In the genomic region with DNA sequence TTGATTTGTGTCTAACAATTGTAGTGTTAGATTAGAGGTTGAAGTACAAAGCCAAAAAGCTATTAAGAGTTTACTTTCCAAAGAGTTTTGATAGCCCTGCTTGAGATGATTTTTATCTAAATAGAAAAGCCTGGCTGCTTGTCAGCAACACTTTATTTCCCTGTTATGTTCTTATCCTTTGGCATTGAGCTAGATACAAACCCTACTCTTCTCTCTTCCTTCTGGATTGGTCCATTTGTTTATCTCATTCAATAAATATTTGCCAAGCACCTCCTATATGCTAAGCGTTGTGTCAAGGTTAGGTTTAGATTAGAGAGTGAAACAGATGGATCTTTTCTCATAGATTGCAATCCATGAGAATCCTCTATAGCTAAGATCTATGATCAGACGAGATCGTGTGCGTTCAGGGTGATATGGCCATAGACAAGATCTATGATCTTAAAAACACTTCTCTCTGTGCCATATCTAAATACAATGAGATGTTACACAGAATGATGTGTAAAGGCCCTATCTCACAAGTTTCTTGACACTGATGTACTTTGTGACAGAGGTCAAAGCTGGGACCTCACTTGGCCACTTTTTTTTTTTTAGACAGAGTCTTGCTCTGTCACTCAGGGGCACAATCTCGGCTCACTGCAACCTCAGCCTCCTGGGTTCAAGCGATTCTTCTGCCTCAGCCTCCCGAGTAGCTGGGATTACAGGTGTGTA, we compare ENCODE assay signal across 29 cellular contexts. TPM values are rescaled to one million over a fixed set of nuclear protein-coding genes. Genes with fewer than 3 reads are reported as not detected.
DNase-seq lines count a peak whose midpoint lies in the region; ATAC-seq and TF ChIP-seq lines count a peak whose summit lies in the region.
"Had no signal": no experiment of that assay in that cellular context is flagged by ENCODE, and none has a peak within 500 bp of the region (broad histone marks: within the 10 kb centered on the region; RNA-seq: fewer than 3 reads in every experiment).

No MANE protein-coding gene starts in this region.

- DNase-seq in DMS53 (lab: John Stamatoyannopoulos, UW) (peak; percentile 17), DMS53 treated with DMSO at 0.1 percent for 48 hours (lab: John Stamatoyannopoulos, UW; ENCODE audit: unreplicated experiment) (no peak), colonic mucosa (no peak), nephron progenitor cell (no peak), NCI-H446 treated with DMSO at 0.1 percent for 48 hours (lab: John Stamatoyannopoulos, UW) (no peak)
- DNase-seq: 8988T; ACHN; BE2C; CD8-positive, alpha-beta memory T cell; DMS153; GM23248; H7; KBM-7; MG63; NCI-H1105 treated with DMSO at 0.1 percent for 48 hours; NCI-H146; NCI-H1930; NCI-H2107; NCI-H446; NCI-H526; NCI-H82; NK-92 treated with Interleukin-12 subunit alpha and Interleukin-12 subunit beta, amount 100 ng/mL, for 24 hours; PC-9; SIG-M5 had no signal

- no peak overlapping the region for H3K4me3 Mint-ChIP-seq in nephron progenitor cell
- H3K4me3 Mint-ChIP-seq: CD14-positive monocyte; CD8-positive, alpha-beta memory T cell had no signal

- peaks cover 44% of the 10 kb centered on the region for H3K36me3 Mint-ChIP-seq in nephron progenitor cell (ENCODE audit: low read depth)

- no peaks in the 10 kb centered on the region for H3K9me3 Mint-ChIP-seq in nephron progenitor cell
- H3K9me3 Mint-ChIP-seq: CD14-positive monocyte; CD8-positive, alpha-beta memory T cell had no signal

- H3K4me1 ChIP-seq in colonic mucosa: no peaks in the 10 kb centered on the region
- H3K4me1 ChIP-seq: BE2C had no signal

- H3K36me3 ChIP-seq in colonic mucosa: peaks cover 14% of the 10 kb centered on the region
- H3K36me3 ChIP-seq: BE2C had no signal

- H3K4me3 ChIP-seq in colonic mucosa: no peak overlapping the region
- H3K4me3 ChIP-seq: GM23248, MG63, PC-9, SK-N-MC had no signal

- no peaks in the 10 kb centered on the region for H3K4me1 Mint-ChIP-seq in nephron progenitor cell
- H3K4me1 Mint-ChIP-seq: CD14-positive monocyte; CD8-positive, alpha-beta memory T cell had no signal

- H3K27me3 Mint-ChIP-seq in nephron progenitor cell (ENCODE audit: low read depth, poor library complexity): no peaks in the 10 kb centered on the region

- peak overlapping the region; percentile 87 for H3K27ac Mint-ChIP-seq in nephron progenitor cell
- H3K27ac Mint-ChIP-seq: CD14-positive monocyte; CD8-positive, alpha-beta memory T cell had no signal

- no peak for TF ChIP-seq CTCF in 22Rv1 (IDR thresholded peaks at IDR 0.05)
- TF ChIP-seq CTCF in colonic mucosa (IDR thresholded peaks at IDR 0.05): no peak
- no peak for TF ChIP-seq CTCF in nephron progenitor cell (IDR thresholded peaks at IDR 0.05)

- H3K27ac ChIP-seq in 22Rv1 (0 out of 2 replicates have a peak overlapping the region, but pooled peaks have one; percentile 3), colonic mucosa (peak overlapping the region; percentile 22)
- H3K27ac ChIP-seq: GM23248, PC-9, SK-N-MC had no signal

- no peaks in the 10 kb centered on the region for H3K27me3 ChIP-seq in colonic mucosa
- H3K27me3 ChIP-seq: BE2C, MG63 had no signal

- no peaks in the 10 kb centered on the region for H3K9me3 ChIP-seq in colonic mucosa
- H3K9me3 ChIP-seq: BE2C, MG63 had no signal

- ATAC-seq in GM19467 (IDR thresholded peaks at IDR 0.05; ENCODE audit: unreplicated experiment) (no peak), GM21723 (IDR thresholded peaks at IDR 0.05; ENCODE audit: unreplicated experiment) (no peak)

- intact Hi-C loops in colonic mucosa (cut with DNase I): no loop called here

- no peak overlapping the region for H3K9ac ChIP-seq in colonic mucosa (ENCODE audit: low read depth in 2 of 2, low read length in 2 of 2)
- H3K9ac ChIP-seq: GM23248 had no signal

RNA-seq across cellular contexts. Expression of a gene that starts 57.8 kb away (rescaled TPM):
- total RNA-seq in colonic mucosa: 100 to 1,000 TPM; 375 to 416 TPM
